8 cellular contexts compared by ENCODE assay signal in genomic region chr21:34986561-34987533, GRCh38.
DNase-seq lines count a peak whose midpoint lies in the region; ATAC-seq and TF ChIP-seq lines count a peak whose summit lies in the region.

No MANE protein-coding gene starts in this region.

- H3K27ac ChIP-seq in KMS-11 (peak overlapping the region; percentile 50; the same call in 1 of the 2 replicates), tibial nerve (no peak overlapping the region)

- peak overlapping the region; percentile 36 for H2AFZ ChIP-seq in KMS-11 (ENCODE audit: low read depth)

- WGBS in tibial nerve, 2 donors, result 58 to 64% methylated on average over 15 to 16 of the region's 16 CpGs

- no peak for TF ChIP-seq CTCF in KMS-11 (conservative IDR thresholded peaks at IDR 0.05; ENCODE audit: low read depth, low read length)
- no peak for TF ChIP-seq CTCF in tibial nerve (IDR thresholded peaks at IDR 0.05)

- H3K79me2 ChIP-seq in KMS-11 (ENCODE audit: insufficient read depth, low read depth), result no peaks in the 10 kb centered on the region

- DNase-seq in CD1c-positive myeloid dendritic cell (ENCODE audit: extremely low spot score), result peak; percentile 59
- peak; percentile 67 for DNase-seq in activated T-cell treated with anti-CD3 and anti-CD28 coated beads, Interleukin-2, amount 50 U/mL, for 1 hour
- DNase-seq in islet precursor cell, result peak; percentile 97
- DNase-seq in stimulated activated CD8-positive, alpha-beta memory T cell treated with anti-CD3 and anti-CD28 coated beads, Interleukin-7, amount 100 ng/mL, for 1 hour (ENCODE audit: low read depth in 2 of 2), result peak; percentile 25 to 35
- DNase-seq in tibial nerve (ENCODE audit: low spot score in 2 of 2), result no peak
- no peak for DNase-seq in NCI-H524 (lab: John Stamatoyannopoulos, UW)

- ATAC-seq in GM21447 (IDR thresholded peaks at IDR 0.05; ENCODE audit: unreplicated experiment), result peak; percentile 63

- H3K9me3 ChIP-seq in tibial nerve, result no peaks in the 10 kb centered on the region

- H3K4me1 ChIP-seq in KMS-11 (ENCODE audit: low read depth, poor library complexity, severe bottlenecking) (peaks cover 45% of the 10 kb centered on the region), tibial nerve (peaks cover 0 to 3% (median 0%) of the 10 kb centered on the region in 4 donors)

- TF ChIP-seq POLR2A in tibial nerve (IDR thresholded peaks at IDR 0.05), result no peak

- H4K20me1 ChIP-seq in KMS-11 (ENCODE audit: insufficient read depth), result no peaks in the 10 kb centered on the region

- H3K4me3 ChIP-seq in KMS-11 (IDR thresholded peaks at IDR 0.05; ENCODE audit: insufficient read depth, low read depth, low read length), result no peak overlapping the region
- H3K4me3 ChIP-seq in tibial nerve, result no peak overlapping the region

- peak overlapping the region; percentile 78 for H3K4me2 ChIP-seq in KMS-11

- peak overlapping the region; percentile 40; the same call in 1 of the 2 replicates for H3K9ac ChIP-seq in KMS-11

- peaks cover 8% of the 10 kb centered on the region; the same call in 1 of the 2 replicates for H3K27me3 ChIP-seq in KMS-11 (ENCODE audit: insufficient read depth, low read depth)
- no peaks in the 10 kb centered on the region for H3K27me3 ChIP-seq in tibial nerve

- TF ChIP-seq EP300 in tibial nerve (IDR thresholded peaks at IDR 0.05), result no peak

- no peaks in the 10 kb centered on the region for H3K36me3 ChIP-seq in KMS-11 (ENCODE audit: insufficient read depth)
- H3K36me3 ChIP-seq in tibial nerve, result no peaks in the 10 kb centered on the region

Comparison
In these comparisons a context has a peak if more than half of its experiments do, and no peak if none do; other contexts are left out.
1. DNase-seq: peak in CD1c-positive myeloid dendritic cell (single experiment), activated T-cell treated with anti-CD3 and anti-CD28 coated beads, Interleukin-2, amount 50 U/mL, for 1 hour (single experiment), islet precursor cell (single experiment) and stimulated activated CD8-positive, alpha-beta memory T cell treated with anti-CD3 and anti-CD28 coated beads, Interleukin-7, amount 100 ng/mL, for 1 hour (2 of 2); none in tibial nerve (0 of 2) and NCI-H524 (0 of 2).